ENCODE assay signal across 27 cellular contexts in genomic region chr1:15094056-15094455, GRCh38. TPM values are rescaled to one million over a fixed set of nuclear protein-coding genes. Genes with fewer than 3 reads are reported as not detected.
"Had no signal": no experiment of that assay in that cellular context is flagged by ENCODE, and none has a peak within 500 bp of the region (broad histone marks: within the 10 kb centered on the region; RNA-seq: fewer than 3 reads in every experiment).

No MANE protein-coding gene starts in this region.

- H3K9me3 Mint-ChIP-seq: naive thymus-derived CD8-positive, alpha-beta T cell; nephron; neural crest cell; stimulated activated naive B cell treated with anti-CD40 and anti-IgM and Interleukin-4, amounts not matched to agents 10 μg/mL and 1 μg/mL and 100 μg/mL, for 72 hours; stimulated activated naive CD8-positive, alpha-beta T cell treated with anti-CD3 and anti-CD28 coated beads, Interleukin-15, Interleukin-2, amounts not matched to agents 100 ng/mL and 50 ng/mL, for 24 hours had no signal

- H3K4me3 ChIP-seq: heart right ventricle, hepatocyte, lower lobe of right lung, right atrium auricular region, right lobe of liver, smooth muscle cell, tibial nerve, upper lobe of left lung had no signal

- H3K27ac Mint-ChIP-seq: naive thymus-derived CD8-positive, alpha-beta T cell; progenitor cell of endocrine pancreas; stimulated activated naive CD8-positive, alpha-beta T cell treated with anti-CD3 and anti-CD28 coated beads, Interleukin-15, Interleukin-2, amounts not matched to agents 100 ng/mL and 50 ng/mL, for 24 hours had no signal

- H3K4me1 ChIP-seq: right lobe of liver had no signal

- H3K27ac ChIP-seq: heart right ventricle, hepatocyte, lower lobe of right lung, neutrophil, parathyroid adenoma, right atrium auricular region, right lobe of liver, tibial nerve, upper lobe of left lung had no signal

- H3K36me3 ChIP-seq: heart right ventricle, lower lobe of right lung, neutrophil, right atrium auricular region, right lobe of liver, tibial nerve, upper lobe of left lung had no signal

- H3K27me3 ChIP-seq: hepatocyte, right atrium auricular region, right lobe of liver, tibial nerve, upper lobe of left lung had no signal

- H3K4me3 Mint-ChIP-seq: naive thymus-derived CD8-positive, alpha-beta T cell; nephron; neural crest cell; stimulated activated naive B cell treated with anti-CD40 and anti-IgM and Interleukin-4, amounts not matched to agents 10 μg/mL and 1 μg/mL and 100 μg/mL, for 72 hours; stimulated activated naive CD8-positive, alpha-beta T cell treated with anti-CD3 and anti-CD28 coated beads, Interleukin-15, Interleukin-2, amounts not matched to agents 100 ng/mL and 50 ng/mL, for 24 hours had no signal

- H3K9me3 ChIP-seq: heart right ventricle, lower lobe of right lung, neutrophil, right atrium auricular region, right lobe of liver, tibial nerve, upper lobe of left lung had no signal

- H2AFZ ChIP-seq: hepatocyte, parathyroid adenoma had no signal

- H3K36me3 Mint-ChIP-seq: naive thymus-derived CD8-positive, alpha-beta T cell; stimulated activated naive B cell treated with anti-CD40 and anti-IgM and Interleukin-4, amounts not matched to agents 10 μg/mL and 1 μg/mL and 100 μg/mL, for 72 hours had no signal

- ATAC-seq: left lobe of liver; lower lobe of right lung; naive thymus-derived CD8-positive, alpha-beta T cell; stimulated activated naive B cell treated with anti-CD40 and anti-IgM and Interleukin-4, amounts not matched to agents 10 μg/mL and 1 μg/mL and 100 μg/mL, for 72 hours had no signal

- H3K4me2 ChIP-seq: hepatocyte, smooth muscle cell had no signal

- H3K9ac ChIP-seq: parathyroid adenoma had no signal

- DNase-seq: heart right ventricle; islet precursor cell; lower lobe of right lung; mammary epithelial cell; mesendoderm; midbrain; naive thymus-derived CD8-positive, alpha-beta T cell; occipital lobe; right lobe of liver; stimulated activated CD4-positive, alpha-beta T cell treated with anti-CD3 and anti-CD28 coated beads, Interleukin-12 subunit alpha, Interleukin-12 subunit beta, amount 100 ng/mL, for 4 hours; stimulated activated CD4-positive, alpha-beta T cell treated with anti-CD3 and anti-CD28 coated beads, Interleukin-15, amount 100 ng/mL, for 24 hours; stimulated activated CD4-positive, alpha-beta T cell treated with anti-CD3 and anti-CD28 coated beads, Interleukin-2, amount 100 ng/mL, for 24 hours; stimulated activated CD4-positive, alpha-beta T cell treated with anti-CD3 and anti-CD28 coated beads, Interleukin-4, amount 100 ng/mL, for 1 hour; stimulated activated naive B cell treated with anti-CD40 and anti-IgM and Interleukin-4, amounts not matched to agents 10 μg/mL and 1 μg/mL and 100 μg/mL, for 72 hours; substantia nigra had no signal

- H3K79me2 ChIP-seq: hepatocyte, parathyroid adenoma had no signal

- H3K27me3 Mint-ChIP-seq: progenitor cell of endocrine pancreas had no signal

RNA-seq across cellular contexts. Expression of gene TMEM51, which starts 59.5 kb away (rescaled TPM):
- total RNA-seq: naive thymus-derived CD8-positive, alpha-beta T cell had no signal
- polyA plus RNA-seq: naive thymus-derived CD8-positive, alpha-beta T cell had no signal
